ENCODE assay signal across 1 cellular context in genomic region chr1:64545118-64545916, GRCh38.
TF ChIP-seq lines count a peak whose summit lies in the region.

No MANE protein-coding gene starts in this region.

TF ChIP-seq in HEK293T, 16 proteins besides CTCF, POLR2A, EP300 and RAD21 (continued from another document):
- TF ChIP-seq PKNOX1 (IDR thresholded peaks at IDR 0.05) = no peak
- TF ChIP-seq FOXK2 (IDR thresholded peaks at IDR 0.05) = no peak
- TF ChIP-seq FOXM1 (IDR thresholded peaks at IDR 0.05; ENCODE audit: borderline replicate concordance) = no peak
- no peak for TF ChIP-seq BHLHE40 (IDR thresholded peaks at IDR 0.05; ENCODE audit: borderline replicate concordance)
- TF ChIP-seq ZNF384 (IDR thresholded peaks at IDR 0.05) = no peak
